In genomic region chr7:151252961-151253691, GRCh38 we compare ENCODE assay signal across 10 cellular contexts. TPM values are rescaled to one million over a fixed set of nuclear protein-coding genes. Genes with fewer than 3 reads are reported as not detected.
A peak's percentile ranks its signal among the peaks of the same experiment; 100 is the strongest.
DNase-seq lines count a peak whose midpoint lies in the region; ATAC-seq, FAIRE-seq and TF ChIP-seq lines count a peak whose summit lies in the region.
"Had no signal": no experiment of that assay in that cellular context is flagged by ENCODE, and none has a peak within 500 bp of the region (broad histone marks: within the 10 kb centered on the region; RNA-seq: fewer than 3 reads in every experiment).

No MANE protein-coding gene starts in this region.

- peaks cover 8% of the 10 kb centered on the region for H3K4me1 ChIP-seq in CD8-positive, alpha-beta memory T cell (ENCODE audit: insufficient read depth, low read length)
- peaks cover 30% of the 10 kb centered on the region for H3K4me1 ChIP-seq in astrocyte (ENCODE audit: insufficient read depth, low read length)
- peaks cover 5% of the 10 kb centered on the region for H3K4me1 ChIP-seq in iPS-15b (ENCODE audit: control insufficient read depth, insufficient read depth, low read length)

- H3K27ac Mint-ChIP-seq in CD8-positive, alpha-beta memory T cell = no peak overlapping the region
- peak overlapping the region; percentile 92 for H3K27ac Mint-ChIP-seq in astrocyte (ENCODE audit: unreplicated experiment)
- H3K27ac Mint-ChIP-seq: activated naive CD8-positive, alpha-beta T cell treated with anti-CD3 and anti-CD28 coated beads, Interleukin-2, amount 10 ng/mL, durations not matched to agents 7 days and 5 days had no signal

- H3K9ac ChIP-seq in astrocyte (ENCODE audit: low read length) = peak overlapping the region; percentile 86
- no peak overlapping the region for H3K9ac ChIP-seq in iPS-15b (ENCODE audit: low read depth, low read length)

- H3K27me3 Mint-ChIP-seq in CD8-positive, alpha-beta memory T cell = peaks cover 30 to 43% of the 10 kb centered on the region in 2 donors
- peaks cover 34% of the 10 kb centered on the region for H3K27me3 Mint-ChIP-seq in astrocyte (ENCODE audit: low read depth, unreplicated experiment)

- H3K4me3 ChIP-seq in CD8-positive, alpha-beta memory T cell (ENCODE audit: low read length) = no peak overlapping the region
- no peak overlapping the region for H3K4me3 ChIP-seq in astrocyte (ENCODE audit: insufficient read depth, low read depth, low read length)
- peak overlapping the region; percentile 79 for H3K4me3 ChIP-seq in iPS-15b (ENCODE audit: low read depth, low read length)

- peaks cover 3% of the 10 kb centered on the region for H3K79me2 ChIP-seq in astrocyte (ENCODE audit: insufficient read depth, low read length)

- CTCF ChIA-PET in CD8-positive, alpha-beta memory T cell (lab: Charles Lee) = no interaction called here

- H4K20me1 ChIP-seq in astrocyte (ENCODE audit: insufficient read depth, low read length) = no peaks in the 10 kb centered on the region

- H3K4me3 Mint-ChIP-seq in CD8-positive, alpha-beta memory T cell = peak overlapping the region; percentile 42 to 77 (median 65)
- peak overlapping the region; percentile 88 for H3K4me3 Mint-ChIP-seq in astrocyte (ENCODE audit: unreplicated experiment)

- H3K9me3 Mint-ChIP-seq in CD8-positive, alpha-beta memory T cell = no peaks in the 10 kb centered on the region
- H3K9me3 Mint-ChIP-seq in astrocyte (ENCODE audit: unreplicated experiment) = no peaks in the 10 kb centered on the region
- H3K9me3 Mint-ChIP-seq: activated naive CD8-positive, alpha-beta T cell treated with anti-CD3 and anti-CD28 coated beads, Interleukin-2, amount 10 ng/mL, durations not matched to agents 7 days and 5 days had no signal

- no peaks in the 10 kb centered on the region for H3K9me3 ChIP-seq in CD8-positive, alpha-beta memory T cell (ENCODE audit: low read length)
- H3K9me3 ChIP-seq in astrocyte (ENCODE audit: insufficient read depth, low read depth, low read length) (no peaks in the 10 kb centered on the region), iPS-15b (ENCODE audit: control insufficient read depth, insufficient read depth, low read length) (no peaks in the 10 kb centered on the region)

- peak overlapping the region; percentile 99 for H3K4me2 ChIP-seq in astrocyte (ENCODE audit: low read length)

- H3K36me3 ChIP-seq in CD8-positive, alpha-beta memory T cell (ENCODE audit: insufficient read depth, low read length) = no peaks in the 10 kb centered on the region
- H3K36me3 ChIP-seq in astrocyte (ENCODE audit: insufficient read depth, low read length) (no peaks in the 10 kb centered on the region), iPS-15b (ENCODE audit: control insufficient read depth, insufficient read depth, low read length) (no peaks in the 10 kb centered on the region)

- ATAC-seq in GM21737 (IDR thresholded peaks at IDR 0.05; ENCODE audit: unreplicated experiment) (no peak), GM19463 (IDR thresholded peaks at IDR 0.05; ENCODE audit: unreplicated experiment) (no peak)

- POLR2A ChIA-PET in CD8-positive, alpha-beta memory T cell (lab: Charles Lee) = no interaction called here

- H3K4me1 Mint-ChIP-seq in CD8-positive, alpha-beta memory T cell = peaks cover 20 to 34% (median 24%) of the 10 kb centered on the region in 3 donors
- H3K4me1 Mint-ChIP-seq in astrocyte (ENCODE audit: low read depth, unreplicated experiment) = peaks cover 20% of the 10 kb centered on the region

- H3K27ac ChIP-seq in CD8-positive, alpha-beta memory T cell (ENCODE audit: low read depth, low read length) = no peak overlapping the region
- H3K27ac ChIP-seq in astrocyte (ENCODE audit: low read depth, low read length) = no peak overlapping the region

- H3K27me3 ChIP-seq in CD8-positive, alpha-beta memory T cell (ENCODE audit: insufficient read depth, low read length, poor library complexity, severe bottlenecking) = peaks cover 6% of the 10 kb centered on the region
- H3K27me3 ChIP-seq in astrocyte (ENCODE audit: insufficient read depth, low read length) (no peaks in the 10 kb centered on the region), iPS-15b (ENCODE audit: control insufficient read depth, insufficient read depth, low read length) (peaks cover 71% of the 10 kb centered on the region)

- H3K36me3 Mint-ChIP-seq in CD8-positive, alpha-beta memory T cell = peaks cover 0 to 4% (median 0%) of the 10 kb centered on the region in 3 donors
- H3K36me3 Mint-ChIP-seq in astrocyte (ENCODE audit: low read depth, unreplicated experiment) = peaks cover 7% of the 10 kb centered on the region
- H3K36me3 Mint-ChIP-seq: activated naive CD8-positive, alpha-beta T cell treated with anti-CD3 and anti-CD28 coated beads, Interleukin-2, amount 10 ng/mL, durations not matched to agents 7 days and 5 days had no signal

- no peak for FAIRE-seq in astrocyte (lab: Jason Lieb, UNC)

- DNase-seq in CD8-positive, alpha-beta memory T cell = peak in 1 of 5 donors; percentile 2
- DNase-seq in astrocyte (ENCODE audit: low read depth) (no peak), retina (peak; percentile 50), GM20000 (ENCODE audit: low spot score) (no peak), NCI-H446 treated with DMSO at 0.1 percent for 48 hours (lab: John Stamatoyannopoulos, UW) (no peak)
- DNase-seq: activated naive CD8-positive, alpha-beta T cell treated with anti-CD3 and anti-CD28 coated beads, Interleukin-2, amount 10 ng/mL, durations not matched to agents 7 days and 5 days; NCI-H1436 had no signal

- H2AFZ ChIP-seq in astrocyte (ENCODE audit: low read depth, low read length) = no peak overlapping the region

- no peak for TF ChIP-seq CTCF in astrocyte (IDR thresholded peaks at IDR 0.05; ENCODE audit: insufficient read depth, low read depth, low read length)
- no peak for TF ChIP-seq CTCF in GM20000 (IDR thresholded peaks at IDR 0.05; ENCODE audit: extremely low read depth, missing control alignments)

RNA-seq across cellular contexts. Expression of gene SMARCD3, which starts 4.6 kb away (rescaled TPM):
- total RNA-seq in CD8-positive, alpha-beta memory T cell = 1 to 10 TPM; 1.8 to 2.1 TPM
- 5.7 TPM for polyA plus RNA-seq in CD8-positive, alpha-beta memory T cell
- 47.7 and 50.0 TPM in 2 replicates for total RNA-seq in astrocyte

RNA-seq across cellular contexts. Expression of gene CHPF2, which starts 20.8 kb away (rescaled TPM):
- 10 to 100 TPM; 36.6 to 37.0 TPM for total RNA-seq in CD8-positive, alpha-beta memory T cell
- polyA plus RNA-seq in CD8-positive, alpha-beta memory T cell = 31.3 TPM
- total RNA-seq in astrocyte = 84.7 and 101 TPM in 2 replicates

RNA-seq across cellular contexts. Expression of gene ABCF2, which starts 26.1 kb away (rescaled TPM):
- total RNA-seq in CD8-positive, alpha-beta memory T cell = 10 to 100 TPM; 86.5 to 95.1 TPM
- polyA plus RNA-seq in CD8-positive, alpha-beta memory T cell = 36.7 TPM
- total RNA-seq in astrocyte = 53.2 and 54.3 TPM in 2 replicates

RNA-seq across cellular contexts. Expression of gene H2BK1, which starts 42.8 kb away (rescaled TPM):
- total RNA-seq in CD8-positive, alpha-beta memory T cell = under 1 TPM in 1 of 2 experiments, not detected in 1; 0.57 TPM
- not detected for polyA plus RNA-seq in CD8-positive, alpha-beta memory T cell
- total RNA-seq in astrocyte = not detected in 2 replicates

Comparison
In these comparisons a context has a peak if more than half of its experiments do, and no peak if none do; other contexts are left out.
1. RNA of gene SMARCD3, which starts 4.6 kb away (total RNA-seq): 47.7 to 50.0 TPM in astrocyte; 1.8 to 2.1 TPM in CD8-positive, alpha-beta memory T cell; every median in the first group is over 10 times any median in the second.